In genomic region chr10:63977329-63977923, GRCh38 we compare ENCODE assay signal across 8 cellular contexts.
DNase-seq lines count a peak whose midpoint lies in the region; ATAC-seq and TF ChIP-seq lines count a peak whose summit lies in the region.

No MANE protein-coding gene starts in this region.

- POLR2A ChIA-PET in MCF 10A (lab: Yijun Ruan, JAX) = interaction anchor here (0.7 kb wide), 1 partner anchor 11 kb away, joined by 3 read pairs; no protein-coding TSS in a partner anchor

- H3K4me1 ChIP-seq in breast epithelium = no peaks in the 10 kb centered on the region

- no peaks in the 10 kb centered on the region for H3K36me3 Mint-ChIP-seq in MCF 10A (ENCODE audit: insufficient read depth, unreplicated experiment)
- H3K36me3 Mint-ChIP-seq in stimulated activated effector memory CD8-positive, alpha-beta T cell treated with anti-CD3 and anti-CD28 coated beads, Interleukin-12 subunit alpha, Interleukin-12 subunit beta, amount 100 ng/mL, for 72 hours = no peaks in the 10 kb centered on the region

- no peaks in the 10 kb centered on the region for H3K27me3 Mint-ChIP-seq in MCF 10A (ENCODE audit: insufficient read depth, unreplicated experiment)

- H3K27ac Mint-ChIP-seq in MCF 10A (ENCODE audit: low read depth, unreplicated experiment) = no peak overlapping the region
- no peak overlapping the region for H3K27ac Mint-ChIP-seq in stimulated activated effector memory CD8-positive, alpha-beta T cell treated with anti-CD3 and anti-CD28 coated beads, Interleukin-12 subunit alpha, Interleukin-12 subunit beta, amount 100 ng/mL, for 72 hours

- no peaks in the 10 kb centered on the region for H3K27me3 ChIP-seq in breast epithelium

- no peaks in the 10 kb centered on the region for H3K9me3 Mint-ChIP-seq in MCF 10A (ENCODE audit: unreplicated experiment)
- no peaks in the 10 kb centered on the region for H3K9me3 Mint-ChIP-seq in stimulated activated effector memory CD8-positive, alpha-beta T cell treated with anti-CD3 and anti-CD28 coated beads, Interleukin-12 subunit alpha, Interleukin-12 subunit beta, amount 100 ng/mL, for 72 hours

- peak; percentile 68 for ATAC-seq in GM21717 (IDR thresholded peaks at IDR 0.05; ENCODE audit: unreplicated experiment)
- ATAC-seq in stimulated activated effector memory CD8-positive, alpha-beta T cell treated with anti-CD3 and anti-CD28 coated beads, Interleukin-12 subunit alpha, Interleukin-12 subunit beta, amount 100 ng/mL, for 72 hours = peak; percentile 5

- H3K4me3 ChIP-seq in breast epithelium = no peak overlapping the region

- DNase-seq in MCF 10A (ENCODE audit: unreplicated experiment) = peak; percentile 71
- no peak for DNase-seq in breast epithelium (ENCODE audit: low spot score in 2 of 2)
- DNase-seq in Kasumi-1 (lab: John Stamatoyannopoulos, UW) = peak; percentile 69 to 89
- peak; percentile 19 to 31 for DNase-seq in activated CD4-positive, alpha-beta T cell treated with anti-CD3 and anti-CD28 coated beads, Interleukin-2, amount 50 U/mL, for 48 hours
- peak; percentile 50 for DNase-seq in hepatic stellate cell (ENCODE audit: low spot score)
- no peak for DNase-seq in stimulated activated effector memory CD8-positive, alpha-beta T cell treated with anti-CD3 and anti-CD28 coated beads, Interleukin-12 subunit alpha, Interleukin-12 subunit beta, amount 100 ng/mL, for 72 hours (ENCODE audit: low spot score in 2 of 2)
- DNase-seq in mesenteric fat pad (ENCODE audit: low spot score) = no peak

- BruUV-seq in MCF 10A (replicated peaks; lab: Mats Ljungman, UMichigan) = no TSS peak

- no peaks in the 10 kb centered on the region for H3K36me3 ChIP-seq in breast epithelium

- H3K4me1 Mint-ChIP-seq in MCF 10A (ENCODE audit: insufficient read depth, unreplicated experiment) = no peaks in the 10 kb centered on the region
- H3K4me1 Mint-ChIP-seq in stimulated activated effector memory CD8-positive, alpha-beta T cell treated with anti-CD3 and anti-CD28 coated beads, Interleukin-12 subunit alpha, Interleukin-12 subunit beta, amount 100 ng/mL, for 72 hours = no peaks in the 10 kb centered on the region

- no peak for TF ChIP-seq POLR2A in breast epithelium (IDR thresholded peaks at IDR 0.05)

- H3K4me3 Mint-ChIP-seq in MCF 10A (ENCODE audit: unreplicated experiment) = no peak overlapping the region
- no peak overlapping the region for H3K4me3 Mint-ChIP-seq in stimulated activated effector memory CD8-positive, alpha-beta T cell treated with anti-CD3 and anti-CD28 coated beads, Interleukin-12 subunit alpha, Interleukin-12 subunit beta, amount 100 ng/mL, for 72 hours

- intact Hi-C loops in MCF 10A (cut with micrococcal nuclease) (no loop called here), breast epithelium (cut with DNase I; ENCODE audit: low total_unique reads) (no loop called here)

- no peak overlapping the region for H3K27ac ChIP-seq in breast epithelium

- CTCF ChIA-PET in MCF 10A (lab: Yijun Ruan, JAX) = interaction anchor here (0.6 to 2.9 kb wide), 43 partner anchors 9 to 472 kb away, joined by 3 to 77 read pairs (median 6); no protein-coding TSS in a partner anchor

- no peaks in the 10 kb centered on the region for H3K9me3 ChIP-seq in breast epithelium

- TF ChIP-seq CTCF in MCF 10A (IDR thresholded peaks at IDR 0.05; ENCODE audit: unreplicated experiment) (peak; percentile 40), breast epithelium (IDR thresholded peaks at IDR 0.05) (peak in 1 of 3 donors; percentile 14)

Comparison
In these comparisons a context has a peak if more than half of its experiments do, and no peak if none do; other contexts are left out.
1. DNase-seq: peak in MCF 10A (single experiment), Kasumi-1 (2 of 2), activated CD4-positive, alpha-beta T cell treated with anti-CD3 and anti-CD28 coated beads, Interleukin-2, amount 50 U/mL, for 48 hours (2 of 2) and hepatic stellate cell (single experiment); none in breast epithelium (0 of 2), stimulated activated effector memory CD8-positive, alpha-beta T cell treated with anti-CD3 and anti-CD28 coated beads, Interleukin-12 subunit alpha, Interleukin-12 subunit beta, amount 100 ng/mL, for 72 hours (0 of 2) and mesenteric fat pad (single experiment).